Comparison of ENCODE assay signal across 8 cellular contexts in the genomic region with DNA sequence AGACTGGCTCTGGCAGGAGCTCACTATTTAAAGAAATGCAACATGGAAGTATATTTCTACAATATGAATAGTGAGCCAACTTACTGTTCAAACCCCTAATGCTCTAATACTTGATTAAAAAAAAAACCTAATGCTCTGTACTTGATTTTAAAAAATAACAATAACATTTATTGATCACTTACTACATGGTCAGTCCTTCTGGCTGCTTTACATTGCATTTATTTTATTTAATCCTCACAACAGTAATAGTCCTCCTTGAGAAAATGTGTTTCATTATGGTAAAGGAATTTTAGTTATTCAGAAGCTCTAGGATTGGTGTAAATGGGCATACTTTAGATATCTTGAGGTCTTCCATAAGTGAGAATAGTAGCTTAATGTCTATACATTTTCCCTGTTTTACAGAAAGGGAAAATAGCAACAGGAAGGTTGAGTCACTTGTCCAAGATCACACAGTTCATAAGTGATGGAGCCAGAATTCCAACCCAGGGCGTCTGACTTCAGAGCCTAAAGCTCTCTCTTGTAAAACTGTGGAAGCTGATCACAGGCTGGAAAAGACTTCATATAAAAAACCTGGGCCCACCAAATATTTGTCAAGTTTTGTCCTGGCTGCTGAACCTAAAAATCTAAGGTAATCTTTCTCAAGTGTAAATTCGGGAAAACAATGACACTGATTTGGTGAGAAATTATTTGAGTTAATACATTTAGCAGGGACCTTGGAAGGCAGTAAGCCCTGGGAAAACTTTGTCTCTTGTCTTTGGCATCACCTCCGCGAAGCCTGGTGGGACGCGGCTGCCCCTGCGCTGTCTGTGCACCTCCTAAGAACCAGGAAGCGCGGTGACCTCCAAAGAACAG. TPM values are rescaled to one million over a fixed set of nuclear protein-coding genes. Genes with fewer than 3 reads are reported as not detected.
DNase-seq lines count a peak whose midpoint lies in the region; ATAC-seq lines count a peak whose summit lies in the region.

No MANE protein-coding gene starts in this region.

- H3K27ac Mint-ChIP-seq in activated T-helper 17 cell treated with anti-CD3 and anti-CD28 coated beads, Interleukin-2, amount 50 U/mL, for 72 hours: peak overlapping the region; percentile 99

- H3K4me1 Mint-ChIP-seq in activated T-helper 17 cell treated with anti-CD3 and anti-CD28 coated beads, Interleukin-2, amount 50 U/mL, for 72 hours: peaks cover 29% of the 10 kb centered on the region

- H3K4me3 ChIP-seq in skeletal muscle cell (ENCODE audit: low read depth, low read length): peak overlapping the region; percentile 81

- ATAC-seq in Right ventricle myocardium inferior (peak; percentile 20), HG03139 (IDR thresholded peaks at IDR 0.05; ENCODE audit: unreplicated experiment) (peak; percentile 3), left ventricle myocardium superior (peak; percentile 28)
- peak; percentile 16 for ATAC-seq in activated T-helper 17 cell treated with anti-CD3 and anti-CD28 coated beads, Interleukin-2, amount 50 U/mL, for 72 hours (replicated peaks)

- H3K4me3 Mint-ChIP-seq in activated T-helper 17 cell treated with anti-CD3 and anti-CD28 coated beads, Interleukin-2, amount 50 U/mL, for 72 hours: peak overlapping the region; percentile 96

- intact Hi-C loops in Right ventricle myocardium inferior (cut with DNase I): no loop called here
- intact Hi-C loops in cardiac septum (cut with DNase I): loop anchor here (5.0 kb wide), 1 partner anchor 906 kb away; the partner anchor contains the start of gene EPB41L4A
- intact Hi-C loops in left ventricle myocardium superior (cut with micrococcal nuclease): no loop called here

- H3K27me3 Mint-ChIP-seq in activated T-helper 17 cell treated with anti-CD3 and anti-CD28 coated beads, Interleukin-2, amount 50 U/mL, for 72 hours: no peaks in the 10 kb centered on the region

- peaks cover 55% of the 10 kb centered on the region for H3K36me3 Mint-ChIP-seq in activated T-helper 17 cell treated with anti-CD3 and anti-CD28 coated beads, Interleukin-2, amount 50 U/mL, for 72 hours (ENCODE audit: low read depth)

- DNase-seq in Right ventricle myocardium inferior (ENCODE audit: missing footprints) (no peak), cardiac septum (ENCODE audit: low spot score) (no peak), left ventricle myocardium superior (no peak), skeletal muscle cell (ENCODE audit: low read depth) (no peak), SK-N-DZ (ENCODE audit: low spot score) (no peak), NCI-H187 treated with DMSO at 0.1 percent for 48 hours (lab: John Stamatoyannopoulos, UW) (no peak)

- no peaks in the 10 kb centered on the region for H3K9me3 Mint-ChIP-seq in activated T-helper 17 cell treated with anti-CD3 and anti-CD28 coated beads, Interleukin-2, amount 50 U/mL, for 72 hours

RNA-seq across cellular contexts. Expression of gene STARD4, which starts 0.9 kb away (rescaled TPM):
- total RNA-seq in Right ventricle myocardium inferior: 2.9 TPM
- 11.7 TPM for total RNA-seq in cardiac septum
- total RNA-seq in activated T-helper 17 cell treated with anti-CD3 and anti-CD28 coated beads, Interleukin-2, amount 50 U/mL, for 72 hours: 100 to 1,000 TPM in 1 of 2 donors, 10 to 100 TPM in 1; 48.7 to 102 TPM
- 3.8 TPM for total RNA-seq in left ventricle myocardium superior
- 170 and 203 TPM in 2 replicates for polyA plus RNA-seq in SK-N-DZ (2014; cell fraction: cytosol; rRNA removed)
- polyA plus RNA-seq in SK-N-DZ (2014; cell fraction: nucleus; rRNA removed): 125 and 126 TPM in 2 replicates
